In genomic region chr6:13272131-13273046, GRCh38 we compare ENCODE assay signal across 8 cellular contexts. TPM values are rescaled to one million over a fixed set of nuclear protein-coding genes. Genes with fewer than 3 reads are reported as not detected.
A peak's percentile ranks its signal among the peaks of the same experiment; 100 is the strongest.
DNase-seq lines count a peak whose midpoint lies in the region; ATAC-seq and TF ChIP-seq lines count a peak whose summit lies in the region.

No MANE protein-coding gene starts in this region.

- DNase-seq in OCI-M2 (lab: John Stamatoyannopoulos, UW; ENCODE audit: unreplicated experiment) (peak; percentile 52), lower leg skin (ENCODE audit: low spot score in 2 of 2) (peak; percentile 55 to 86), BE2C (no peak), osteocyte (ENCODE audit: extremely low spot score, unreplicated experiment) (no peak), NCI-H526 (lab: John Stamatoyannopoulos, UW) (no peak)
- DNase-seq in CD4-positive, alpha-beta memory T cell = no peak

- no peak for TF ChIP-seq CTCF in GM12875 (IDR thresholded peaks at IDR 0.05; ENCODE audit: borderline replicate concordance, insufficient read depth, low read depth, low read length)
- no peak for TF ChIP-seq CTCF in lower leg skin (IDR thresholded peaks at IDR 0.05)
- TF ChIP-seq CTCF in BE2C (IDR thresholded peaks at IDR 0.05; ENCODE audit: low read depth, low read length) = no peak
- TF ChIP-seq CTCF in osteocyte (IDR thresholded peaks at IDR 0.05) = no peak

- H3K4me3 ChIP-seq in GM12875 (ENCODE audit: low read depth, low read length) (peak overlapping the region; percentile 59), lower leg skin (ENCODE audit: low read depth, poor library complexity, severe bottlenecking) (no peak overlapping the region), BE2C (ENCODE audit: low read depth, low read length) (no peak overlapping the region)
- H3K4me3 ChIP-seq in CD4-positive, alpha-beta memory T cell (ENCODE audit: low read length in 2 of 2) = no peak overlapping the region

- no peak overlapping the region for H3K27ac ChIP-seq in CD4-positive, alpha-beta memory T cell (ENCODE audit: low read depth, low read length)

- H3K36me3 Mint-ChIP-seq in osteocyte (ENCODE audit: unreplicated experiment) = no peaks in the 10 kb centered on the region
- H3K36me3 Mint-ChIP-seq in CD4-positive, alpha-beta memory T cell = no peaks in the 10 kb centered on the region

- H3K4me1 Mint-ChIP-seq in osteocyte (ENCODE audit: unreplicated experiment) = no peaks in the 10 kb centered on the region
- H3K4me1 Mint-ChIP-seq in CD4-positive, alpha-beta memory T cell = peaks cover 12 to 32% (median 19%) of the 10 kb centered on the region in 4 donors

- H3K9me3 Mint-ChIP-seq in osteocyte (ENCODE audit: unreplicated experiment) = no peaks in the 10 kb centered on the region
- H3K9me3 Mint-ChIP-seq in CD4-positive, alpha-beta memory T cell = no peaks in the 10 kb centered on the region

- H3K36me3 ChIP-seq in BE2C = no peaks in the 10 kb centered on the region
- H3K36me3 ChIP-seq in CD4-positive, alpha-beta memory T cell (ENCODE audit: insufficient read depth, low read length) = no peaks in the 10 kb centered on the region

- H3K27me3 Mint-ChIP-seq in osteocyte (ENCODE audit: unreplicated experiment) = no peaks in the 10 kb centered on the region
- no peaks in the 10 kb centered on the region for H3K27me3 Mint-ChIP-seq in CD4-positive, alpha-beta memory T cell

- no peak overlapping the region for H3K27ac Mint-ChIP-seq in osteocyte (ENCODE audit: unreplicated experiment)
- peak overlapping the region in 2 of 7 donors; percentile 32 to 60 for H3K27ac Mint-ChIP-seq in CD4-positive, alpha-beta memory T cell

- 82 to 86% methylated on average over 24 of the region's 24 CpGs for WGBS in lower leg skin, 2 donors

- no peak for TF ChIP-seq POLR2A in lower leg skin (IDR thresholded peaks at IDR 0.05)

- peak; percentile 50 for ATAC-seq in HG02571 (IDR thresholded peaks at IDR 0.05; ENCODE audit: unreplicated experiment)

- H3K27me3 ChIP-seq in BE2C = no peaks in the 10 kb centered on the region
- no peaks in the 10 kb centered on the region for H3K27me3 ChIP-seq in CD4-positive, alpha-beta memory T cell (ENCODE audit: insufficient read depth, low read length)

- H3K4me1 ChIP-seq in BE2C = no peaks in the 10 kb centered on the region
- peaks cover 17% of the 10 kb centered on the region for H3K4me1 ChIP-seq in CD4-positive, alpha-beta memory T cell (ENCODE audit: insufficient read depth, low read length)

- intact Hi-C loops in lower leg skin (cut with DNase I; ENCODE audit: low total_unique reads) = no loop called here
- intact Hi-C loops in CD4-positive, alpha-beta memory T cell (cut with micrococcal nuclease) = no loop called here

- POLR2A ChIA-PET in CD4-positive, alpha-beta memory T cell (lab: Charles Lee; ENCODE audit: partially characterized antibody) = no interaction called here

- CTCF ChIA-PET in CD4-positive, alpha-beta memory T cell (lab: Charles Lee; ENCODE audit: partially characterized antibody) = no interaction called here

- no peaks in the 10 kb centered on the region for H3K9me3 ChIP-seq in BE2C
- no peaks in the 10 kb centered on the region for H3K9me3 ChIP-seq in CD4-positive, alpha-beta memory T cell (ENCODE audit: control insufficient read depth in 1 of 2, low read length in 2 of 2)

- H3K4me3 Mint-ChIP-seq in osteocyte (ENCODE audit: unreplicated experiment) = no peak overlapping the region
- no peak overlapping the region for H3K4me3 Mint-ChIP-seq in CD4-positive, alpha-beta memory T cell

RNA-seq across cellular contexts. Expression of gene TBC1D7, which starts 55.9 kb away (rescaled TPM):
- total RNA-seq in lower leg skin = 10 to 100 TPM in 3 of 4 donors, 1 to 10 TPM in 1; 8.2 to 15.7 (median 14.3) TPM
- 30.4 TPM for polyA plus RNA-seq in BE2C (2012; ENCODE audit: insufficient read depth, insufficient read length, low read depth)
- 15.3 and 19.9 TPM in 2 replicates for total RNA-seq in osteocyte
- 10 to 100 TPM; 12.6 to 13.2 TPM for total RNA-seq in CD4-positive, alpha-beta memory T cell
- polyA plus RNA-seq in CD4-positive, alpha-beta memory T cell = 10 to 100 TPM; 16.2 to 24.5 TPM

Comparison
In these comparisons a context has a peak if more than half of its experiments do, and no peak if none do; other contexts are left out.
1. DNase-seq: peak in OCI-M2 (single experiment) and lower leg skin (2 of 2); none in BE2C (single experiment), osteocyte (single experiment), NCI-H526 (0 of 2) and CD4-positive, alpha-beta memory T cell (0 of 5).